In genomic region chr1:101532392-101532791, GRCh38 we compare ENCODE assay signal across 25 cellular contexts.
DNase-seq lines count a peak whose midpoint lies in the region; ATAC-seq and TF ChIP-seq lines count a peak whose summit lies in the region.
"Had no signal": no experiment of that assay in that cellular context is flagged by ENCODE, and none has a peak within 500 bp of the region (broad histone marks: within the 10 kb centered on the region; RNA-seq: fewer than 3 reads in every experiment).

No MANE protein-coding gene starts in this region.

- H3K36me3 ChIP-seq in A673 (ENCODE audit: insufficient read depth, low read length, poor library complexity, severe bottlenecking) (no peaks in the 10 kb centered on the region), SK-N-MC (ENCODE audit: insufficient read depth, low read length) (no peaks in the 10 kb centered on the region), left ventricle myocardium inferior (no peaks in the 10 kb centered on the region)
- 0 out of 22 replicates have a peak, but pooled peaks cover 0 to 3% (median 0%) of the 10 kb centered on the region in 11 experiments for H3K36me3 ChIP-seq in BLaER1 treated with 17β-estradiol and CSF1 and Interleukin-3, amounts not matched to agents 10 nM and 100 nM
- H3K36me3 ChIP-seq: BE2C, BLaER1 had no signal

- H3K27ac ChIP-seq in A673 (ENCODE audit: low read depth, low read length, poor library complexity, severe bottlenecking), result no peak overlapping the region
- H3K27ac ChIP-seq in BLaER1 treated with 17β-estradiol and CSF1 and Interleukin-3, amounts not matched to agents 10 nM and 100 nM, result no peak overlapping the region
- H3K27ac ChIP-seq in SK-N-MC, result no peak overlapping the region
- H3K27ac ChIP-seq in left ventricle myocardium inferior (replicated peaks), result no peak overlapping the region
- H3K27ac ChIP-seq: A549, BLaER1, C4-2B had no signal

- H3K4me3 ChIP-seq in A673 (ENCODE audit: low read depth, low read length, poor library complexity, severe bottlenecking), result no peak overlapping the region
- H3K4me3 ChIP-seq in BLaER1 treated with 17β-estradiol and CSF1 and Interleukin-3, amounts not matched to agents 10 nM and 100 nM, result no peak overlapping the region
- no peak overlapping the region for H3K4me3 ChIP-seq in SK-N-MC
- no peak overlapping the region for H3K4me3 ChIP-seq in left ventricle myocardium inferior
- H3K4me3 ChIP-seq: A549, BLaER1, GM12878 had no signal

- H3K4me2 ChIP-seq in BLaER1 treated with 17β-estradiol and CSF1 and Interleukin-3, amounts not matched to agents 10 nM and 100 nM, result peak overlapping the region in 9 of 11 experiments; percentile 6 to 36 (median 22); a peak in 13 of 22 replicates
- H3K4me2 ChIP-seq: A549, BLaER1 had no signal

- H4K20me1 ChIP-seq in BLaER1 treated with 17β-estradiol and CSF1 and Interleukin-3, amounts not matched to agents 10 nM and 100 nM, result no peaks in the 10 kb centered on the region
- H4K20me1 ChIP-seq: BLaER1 had no signal

- H3K4me3 Mint-ChIP-seq in mesothelial cell of epicardium, result no peak overlapping the region
- H3K4me3 Mint-ChIP-seq: CD4-positive, alpha-beta T cell; CD8-positive, alpha-beta T cell had no signal

- H3K9me3 Mint-ChIP-seq in mesothelial cell of epicardium, result peaks cover 14% of the 10 kb centered on the region
- H3K9me3 Mint-ChIP-seq: CD8-positive, alpha-beta T cell had no signal

- H3K4me1 ChIP-seq in A673 (ENCODE audit: insufficient read depth, low read length, poor library complexity, severe bottlenecking) (peaks cover 7% of the 10 kb centered on the region), left ventricle myocardium inferior (no peaks in the 10 kb centered on the region)
- H3K4me1 ChIP-seq in BLaER1 treated with 17β-estradiol and CSF1 and Interleukin-3, amounts not matched to agents 10 nM and 100 nM, result peaks cover 0 to 16% (median 10%) of the 10 kb centered on the region in 10 experiments; a peak in 14 of 20 replicates
- H3K4me1 ChIP-seq: A549, BE2C, Caco-2 had no signal

- DNase-seq in A673 (ENCODE audit: low spot score), result peak; percentile 46
- peak; percentile 61 for DNase-seq in SK-N-MC (ENCODE audit: low read depth, low spot score)
- no peak for DNase-seq in mesothelial cell of epicardium (ENCODE audit: low spot score in 2 of 2, unreplicated experiment in 2 of 2)
- DNase-seq in 8988T, result no peak
- DNase-seq in left ventricle myocardium inferior, result no peak
- no peak for DNase-seq in NCI-H1436 (lab: John Stamatoyannopoulos, UW)
- DNase-seq: ACHN; BE2C; Caco-2; Calu3; CD4-positive, alpha-beta T cell; CD8-positive, alpha-beta T cell; DMS 273 treated with DMSO at 0.1 percent for 48 hours; DMS153; DMS53; DMS79; DND-41; EL; GDM1 had no signal

- BruUV-seq in A673 (replicated peaks; lab: Mats Ljungman, UMichigan), result no TSS peak

- H3K27me3 ChIP-seq in A673 (replicated peaks; ENCODE audit: insufficient read depth, low read depth, low read length, poor library complexity) (no peaks in the 10 kb centered on the region), left ventricle myocardium inferior (ENCODE audit: low read depth) (peaks cover 3% of the 10 kb centered on the region)
- H3K27me3 ChIP-seq in BLaER1 treated with 17β-estradiol and CSF1 and Interleukin-3, amounts not matched to agents 10 nM and 100 nM, result no peaks in the 10 kb centered on the region
- H3K27me3 ChIP-seq: BE2C, BLaER1 had no signal

- H3K4me1 Mint-ChIP-seq in mesothelial cell of epicardium, result peaks cover 25% of the 10 kb centered on the region

- TF ChIP-seq CTCF in A673 (conservative IDR thresholded peaks at IDR 0.05; ENCODE audit: low read depth, low read length) (no peak), mesothelial cell of epicardium (IDR thresholded peaks at IDR 0.05; ENCODE audit: unreplicated experiment) (no peak), left ventricle myocardium inferior (IDR thresholded peaks at IDR 0.05; ENCODE audit: borderline replicate concordance) (no peak)

- peak overlapping the region; percentile 15 for H3K27ac Mint-ChIP-seq in mesothelial cell of epicardium
- H3K27ac Mint-ChIP-seq: CD4-positive, alpha-beta T cell; CD8-positive, alpha-beta T cell had no signal

- H3K36me3 Mint-ChIP-seq in mesothelial cell of epicardium, result peaks cover 12% of the 10 kb centered on the region
- H3K36me3 Mint-ChIP-seq: CD8-positive, alpha-beta T cell had no signal

- intact Hi-C loops in A673 (cut with micrococcal nuclease; ENCODE audit: unreplicated experiment) (no loop called here), left ventricle myocardium inferior (cut with micrococcal nuclease) (no loop called here)

- H3K9ac ChIP-seq in BLaER1 treated with 17β-estradiol and CSF1 and Interleukin-3, amounts not matched to agents 10 nM and 100 nM, result no peak overlapping the region
- no peak overlapping the region for H3K9ac ChIP-seq in SK-N-MC (ENCODE audit: insufficient read length)
- H3K9ac ChIP-seq: BLaER1 had no signal

- CTCF ChIA-PET in A673 (lab: Charles Lee), result no interaction called here

- POLR2A ChIA-PET in A673 (lab: Charles Lee; ENCODE audit: low non-redundant PET), result no interaction called here

- H3K9me3 ChIP-seq in A673 (ENCODE audit: low read depth, low read length, poor library complexity, severe bottlenecking) (peaks cover 2% of the 10 kb centered on the region), SK-N-MC (ENCODE audit: low read depth, low read length) (no peaks in the 10 kb centered on the region), left ventricle myocardium inferior (replicated peaks) (peaks cover 5% of the 10 kb centered on the region)
- peaks cover 9 to 20% (median 16%) of the 10 kb centered on the region in 11 experiments; a peak in 21 of 22 replicates for H3K9me3 ChIP-seq in BLaER1 treated with 17β-estradiol and CSF1 and Interleukin-3, amounts not matched to agents 10 nM and 100 nM (replicated peaks in 1 of 11)
- H3K9me3 ChIP-seq: A549, BE2C, Caco-2 had no signal

- no peak for ATAC-seq in GM18858 (IDR thresholded peaks at IDR 0.05; ENCODE audit: unreplicated experiment)
- ATAC-seq: A549; CD8-positive, alpha-beta T cell; GM12878 had no signal

- no peaks in the 10 kb centered on the region for H3K27me3 Mint-ChIP-seq in mesothelial cell of epicardium (ENCODE audit: low read depth)

Comparison
In these comparisons a context has a peak if more than half of its experiments do, and no peak if none do; other contexts are left out.
1. DNase-seq: peak in A673 (single experiment) and SK-N-MC (single experiment); none in mesothelial cell of epicardium (0 of 2), 8988T (single experiment), left ventricle myocardium inferior (single experiment) and NCI-H1436 (single experiment).